In genomic region chr21:32279377-32279680, GRCh38 we compare ENCODE assay signal across 8 cellular contexts. TPM values are rescaled to one million over a fixed set of nuclear protein-coding genes. Genes with fewer than 3 reads are reported as not detected.
DNase-seq lines count a peak whose midpoint lies in the region; ATAC-seq and TF ChIP-seq lines count a peak whose summit lies in the region.

No MANE protein-coding gene starts in this region.

- H3K9me3 Mint-ChIP-seq in activated naive CD4-positive, alpha-beta T cell treated with anti-CD3 and anti-CD28 coated beads for 36 hours = no peaks in the 10 kb centered on the region
- no peaks in the 10 kb centered on the region for H3K9me3 Mint-ChIP-seq in activated B cell treated with CpG ODN at 0.5 μM for 24 hours

- H3K27ac Mint-ChIP-seq in activated naive CD4-positive, alpha-beta T cell treated with anti-CD3 and anti-CD28 coated beads for 36 hours = peak overlapping the region; percentile 90
- H3K27ac Mint-ChIP-seq in activated B cell treated with CpG ODN at 0.5 μM for 24 hours = peak overlapping the region; percentile 88

- 11% methylated on average over 10 of the region's 10 CpGs for WGBS in thymus

- H3K27ac ChIP-seq in iPS-20b (ENCODE audit: low read length) = no peak overlapping the region
- H3K27ac ChIP-seq in thymus (ENCODE audit: low read depth) = peak overlapping the region; percentile 53

- POLR2A ChIA-PET in activated B cell treated with CpG ODN at 0.5 μM for 24 hours (lab: Charles Lee) = interaction anchor here (0.6 to 0.7 kb wide), 2 partner anchors 43 to 322 kb away, joined by 4 to 6 read pairs; no protein-coding TSS in a partner anchor

- TF ChIP-seq CTCF in activated B cell treated with CpG ODN at 0.5 μM for 24 hours (IDR thresholded peaks at IDR 0.05) = no peak

- DNase-seq in activated naive CD4-positive, alpha-beta T cell treated with anti-CD3 and anti-CD28 coated beads for 36 hours = no peak
- DNase-seq in activated naive CD4-positive, alpha-beta T cell (lab: John Stamatoyannopoulos, UW) = no peak
- DNase-seq in activated B cell treated with CpG ODN at 0.5 μM for 24 hours (no peak), Kasumi-1 (lab: John Stamatoyannopoulos, UW) (no peak), GM19238 (ENCODE audit: insufficient read length, low spot score) (no peak), NCI-H1092 (lab: John Stamatoyannopoulos, UW) (no peak)

- H3K36me3 Mint-ChIP-seq in activated naive CD4-positive, alpha-beta T cell treated with anti-CD3 and anti-CD28 coated beads for 36 hours (ENCODE audit: low read depth) = peaks cover 22% of the 10 kb centered on the region
- peaks cover 10% of the 10 kb centered on the region for H3K36me3 Mint-ChIP-seq in activated B cell treated with CpG ODN at 0.5 μM for 24 hours (ENCODE audit: low read depth)

- H3K27me3 ChIP-seq in iPS-20b (ENCODE audit: insufficient read depth, low read length) (no peaks in the 10 kb centered on the region), thymus (ENCODE audit: control insufficient read depth, insufficient read depth) (no peaks in the 10 kb centered on the region)

- peak overlapping the region; percentile 100 for H3K4me3 Mint-ChIP-seq in activated naive CD4-positive, alpha-beta T cell treated with anti-CD3 and anti-CD28 coated beads for 36 hours
- H3K4me3 Mint-ChIP-seq in activated B cell treated with CpG ODN at 0.5 μM for 24 hours = peak overlapping the region; percentile 98

- peaks cover 17% of the 10 kb centered on the region for H3K4me1 Mint-ChIP-seq in activated naive CD4-positive, alpha-beta T cell treated with anti-CD3 and anti-CD28 coated beads for 36 hours (ENCODE audit: low read depth)
- H3K4me1 Mint-ChIP-seq in activated B cell treated with CpG ODN at 0.5 μM for 24 hours = peaks cover 16% of the 10 kb centered on the region

- ATAC-seq in activated B cell treated with CpG ODN at 0.5 μM for 24 hours (ENCODE audit: low read depth) = no peak

- H3K9me3 ChIP-seq in iPS-20b (ENCODE audit: insufficient read depth, low read depth, low read length) = no peaks in the 10 kb centered on the region
- H3K9me3 ChIP-seq in thymus (ENCODE audit: control insufficient read depth) = no peaks in the 10 kb centered on the region

- no peaks in the 10 kb centered on the region for H3K27me3 Mint-ChIP-seq in activated naive CD4-positive, alpha-beta T cell treated with anti-CD3 and anti-CD28 coated beads for 36 hours (ENCODE audit: low read depth)
- H3K27me3 Mint-ChIP-seq in activated B cell treated with CpG ODN at 0.5 μM for 24 hours = no peaks in the 10 kb centered on the region

- intact Hi-C loops in activated naive CD4-positive, alpha-beta T cell treated with anti-CD3 and anti-CD28 coated beads for 36 hours (cut with micrococcal nuclease) = loop anchor here (1.0 to 5.0 kb wide), 11 partner anchors 114 to 1147 kb away; partner anchors contain the start of genes CFAP298, EVA1C, SCAF4 and SOD1
- intact Hi-C loops in activated B cell treated with CpG ODN at 0.5 μM for 24 hours (cut with micrococcal nuclease) = loop anchor here (1.0 to 5.0 kb wide), 8 partner anchors 114 to 1363 kb away; partner anchors contain the start of genes CFAP298, ITSN1, PAXBP1 and SCAF4

- CTCF ChIA-PET in activated naive CD4-positive, alpha-beta T cell treated with anti-CD3 and anti-CD28 coated beads for 36 hours (lab: Charles Lee) = interaction anchor here (0.6 to 0.7 kb wide), 3 partner anchors 320 to 1672 kb away, joined by 3 to 5 read pairs (median 4); no protein-coding TSS in a partner anchor
- CTCF ChIA-PET in activated B cell treated with CpG ODN at 0.5 μM for 24 hours (lab: Charles Lee) = interaction anchor here (0.6 kb wide), 1 partner anchor 21 kb away, joined by 3 read pairs; no protein-coding TSS in a partner anchor

- H3K36me3 ChIP-seq in iPS-20b (ENCODE audit: insufficient read depth, low read depth, low read length) = peaks cover 6% of the 10 kb centered on the region
- no peaks in the 10 kb centered on the region for H3K36me3 ChIP-seq in thymus (ENCODE audit: control insufficient read depth, insufficient read depth)

- peak overlapping the region; percentile 75; the same call in 1 of the 2 replicates for H3K9ac ChIP-seq in iPS-20b (ENCODE audit: low read depth, low read length)

- H3K4me1 ChIP-seq in iPS-20b (ENCODE audit: insufficient read depth, low read length) = peaks cover 4% of the 10 kb centered on the region; the same call in 1 of the 2 replicates
- peaks cover 5% of the 10 kb centered on the region for H3K4me1 ChIP-seq in thymus (ENCODE audit: control insufficient read depth, insufficient read depth, low read length)

- peak overlapping the region; percentile 75 for H3K4me3 ChIP-seq in iPS-20b (ENCODE audit: low read length)
- H3K4me3 ChIP-seq in thymus (ENCODE audit: low read length) = peak overlapping the region; percentile 76

RNA-seq across cellular contexts. Expression of gene MIS18A, which starts 0.5 kb away (rescaled TPM):
- 10 to 100 TPM; 37.4 to 37.8 TPM for total RNA-seq in activated naive CD4-positive, alpha-beta T cell treated with anti-CD3 and anti-CD28 coated beads for 36 hours
- 6.8 and 7.7 TPM in 2 replicates for total RNA-seq in activated B cell treated with CpG ODN at 0.5 μM for 24 hours
- polyA plus RNA-seq in thymus = 12.5 TPM

RNA-seq across cellular contexts. Expression of gene MRAP, which starts 19.3 kb away (rescaled TPM):
- not detected for total RNA-seq in activated naive CD4-positive, alpha-beta T cell treated with anti-CD3 and anti-CD28 coated beads for 36 hours
- total RNA-seq in activated B cell treated with CpG ODN at 0.5 μM for 24 hours = not detected in 2 replicates
- 0.09 TPM for polyA plus RNA-seq in thymus
